Comparison of ENCODE assay signal across 1 cellular context in the genomic region with DNA sequence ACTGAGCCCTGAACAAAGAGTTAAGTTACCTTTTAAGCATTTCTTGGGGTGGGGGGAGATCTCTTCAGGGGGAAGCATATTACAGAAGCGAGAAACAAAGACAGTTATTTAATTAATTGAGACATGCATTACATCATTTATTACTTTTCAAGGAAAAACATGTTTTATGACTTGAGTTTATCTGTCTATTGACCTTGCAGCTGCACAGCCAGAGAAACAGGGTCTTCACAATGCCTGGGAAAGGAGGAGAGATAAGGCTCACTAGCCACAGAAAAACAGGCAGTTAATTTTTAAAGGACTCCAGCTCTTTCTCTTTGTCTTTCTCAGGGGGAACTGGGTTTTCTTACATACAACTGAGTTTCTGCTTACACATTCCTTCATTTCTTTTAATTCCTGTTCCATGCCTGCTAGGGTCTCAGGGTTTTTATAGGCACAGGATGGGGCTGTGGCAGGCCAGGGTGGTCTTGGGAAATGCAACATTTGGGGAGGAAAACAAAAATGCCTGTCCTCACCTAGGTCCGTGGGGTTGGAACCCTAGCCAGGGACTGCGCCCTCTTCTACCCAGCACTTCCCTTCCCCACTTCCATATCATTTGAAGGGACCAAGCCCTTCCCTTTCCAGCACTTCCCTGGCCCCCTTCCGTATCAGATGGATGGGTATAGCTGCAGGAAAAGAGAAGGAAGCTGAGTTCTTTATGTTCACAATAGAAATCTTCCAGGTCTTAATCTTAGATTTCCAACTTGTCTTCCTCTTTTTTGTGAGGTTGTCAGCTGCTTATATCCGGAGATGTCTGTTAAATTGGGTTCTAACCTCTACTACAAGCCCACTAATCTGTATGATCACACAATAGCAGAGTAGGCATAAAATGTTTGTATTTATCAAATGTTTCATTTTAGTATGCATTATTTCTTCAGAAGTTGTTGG.
TF ChIP-seq lines count a peak whose summit lies in the region.

No MANE protein-coding gene starts in this region.

TF ChIP-seq in K562, 482 proteins besides CTCF, POLR2A, EP300 and RAD21 (continued from another document and continues in another):
- TF ChIP-seq, protein P1, sequence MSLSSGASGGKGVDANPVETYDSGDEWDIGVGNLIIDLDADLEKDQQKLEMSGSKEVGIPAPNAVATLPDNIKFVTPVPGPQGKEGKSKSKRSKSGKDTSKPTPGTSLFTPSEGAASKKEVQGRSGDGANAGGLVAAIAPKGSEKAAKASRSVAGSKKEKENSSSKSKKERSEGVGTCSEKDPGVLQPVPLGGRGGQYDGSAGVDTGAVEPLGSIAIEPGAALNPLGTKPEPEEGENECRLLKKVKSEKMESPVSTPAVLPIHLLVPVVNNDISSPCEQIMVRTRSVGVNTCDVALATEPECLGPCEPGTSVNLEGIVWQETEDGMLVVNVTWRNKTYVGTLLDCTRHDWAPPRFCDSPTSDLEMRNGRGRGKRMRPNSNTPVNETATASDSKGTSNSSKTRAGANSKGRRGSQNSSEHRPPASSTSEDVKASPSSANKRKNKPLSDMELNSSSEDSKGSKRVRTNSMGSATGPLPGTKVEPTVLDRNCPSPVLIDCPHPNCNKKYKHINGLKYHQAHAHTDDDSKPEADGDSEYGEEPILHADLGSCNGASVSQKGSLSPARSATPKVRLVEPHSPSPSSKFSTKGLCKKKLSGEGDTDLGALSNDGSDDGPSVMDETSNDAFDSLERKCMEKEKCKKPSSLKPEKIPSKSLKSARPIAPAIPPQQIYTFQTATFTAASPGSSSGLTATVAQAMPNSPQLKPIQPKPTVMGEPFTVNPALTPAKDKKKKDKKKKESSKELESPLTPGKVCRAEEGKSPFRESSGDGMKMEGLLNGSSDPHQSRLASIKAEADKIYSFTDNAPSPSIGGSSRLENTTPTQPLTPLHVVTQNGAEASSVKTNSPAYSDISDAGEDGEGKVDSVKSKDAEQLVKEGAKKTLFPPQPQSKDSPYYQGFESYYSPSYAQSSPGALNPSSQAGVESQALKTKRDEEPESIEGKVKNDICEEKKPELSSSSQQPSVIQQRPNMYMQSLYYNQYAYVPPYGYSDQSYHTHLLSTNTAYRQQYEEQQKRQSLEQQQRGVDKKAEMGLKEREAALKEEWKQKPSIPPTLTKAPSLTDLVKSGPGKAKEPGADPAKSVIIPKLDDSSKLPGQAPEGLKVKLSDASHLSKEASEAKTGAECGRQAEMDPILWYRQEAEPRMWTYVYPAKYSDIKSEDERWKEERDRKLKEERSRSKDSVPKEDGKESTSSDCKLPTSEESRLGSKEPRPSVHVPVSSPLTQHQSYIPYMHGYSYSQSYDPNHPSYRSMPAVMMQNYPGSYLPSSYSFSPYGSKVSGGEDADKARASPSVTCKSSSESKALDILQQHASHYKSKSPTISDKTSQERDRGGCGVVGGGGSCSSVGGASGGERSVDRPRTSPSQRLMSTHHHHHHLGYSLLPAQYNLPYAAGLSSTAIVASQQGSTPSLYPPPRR (CRISPR knock-in tag; IDR thresholded peaks at IDR 0.05; ENCODE audit: borderline replicate concordance), result no peak
- peak; percentile 50; the same call in 1 of the 2 replicates for TF ChIP-seq TEAD4 (IDR thresholded peaks at IDR 0.05; ENCODE audit: low read length)
- TF ChIP-seq TEAD4 (CRISPR knock-in tag; IDR thresholded peaks at IDR 0.05; ENCODE audit: borderline replicate concordance), result no peak
- TF ChIP-seq MEF2D (tag; conservative IDR thresholded peaks at IDR 0.05; ENCODE audit: low read depth), result no peak
- TF ChIP-seq CHD7 (IDR thresholded peaks at IDR 0.05; ENCODE audit: low read depth, low read length), result no peak
- TF ChIP-seq EGR1 (conservative IDR thresholded peaks at IDR 0.05), result no peak
- TF ChIP-seq TRIM28 (IDR thresholded peaks at IDR 0.05), result no peak
- no peak for TF ChIP-seq SNAPC5 (CRISPR knock-in tag; IDR thresholded peaks at IDR 0.05)
- TF ChIP-seq, protein P2, sequence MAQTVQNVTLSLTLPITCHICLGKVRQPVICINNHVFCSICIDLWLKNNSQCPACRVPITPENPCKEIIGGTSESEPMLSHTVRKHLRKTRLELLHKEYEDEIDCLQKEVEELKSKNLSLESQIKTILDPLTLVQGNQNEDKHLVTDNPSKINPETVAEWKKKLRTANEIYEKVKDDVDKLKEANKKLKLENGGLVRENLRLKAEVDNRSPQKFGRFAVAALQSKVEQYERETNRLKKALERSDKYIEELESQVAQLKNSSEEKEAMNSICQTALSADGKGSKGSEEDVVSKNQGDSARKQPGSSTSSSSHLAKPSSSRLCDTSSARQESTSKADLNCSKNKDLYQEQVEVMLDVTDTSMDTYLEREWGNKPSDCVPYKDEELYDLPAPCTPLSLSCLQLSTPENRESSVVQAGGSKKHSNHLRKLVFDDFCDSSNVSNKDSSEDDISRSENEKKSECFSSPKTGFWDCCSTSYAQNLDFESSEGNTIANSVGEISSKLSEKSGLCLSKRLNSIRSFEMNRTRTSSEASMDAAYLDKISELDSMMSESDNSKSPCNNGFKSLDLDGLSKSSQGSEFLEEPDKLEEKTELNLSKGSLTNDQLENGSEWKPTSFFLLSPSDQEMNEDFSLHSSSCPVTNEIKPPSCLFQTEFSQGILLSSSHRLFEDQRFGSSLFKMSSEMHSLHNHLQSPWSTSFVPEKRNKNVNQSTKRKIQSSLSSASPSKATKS (CRISPR knock-in tag; IDR thresholded peaks at IDR 0.05), result no peak
- TF ChIP-seq ZNF780A (CRISPR knock-in tag; IDR thresholded peaks at IDR 0.05), result no peak
- no peak for TF ChIP-seq ZNF717 (CRISPR knock-in tag; IDR thresholded peaks at IDR 0.05)
- TF ChIP-seq RBM15 (IDR thresholded peaks at IDR 0.05; ENCODE audit: insufficient read depth, low read length), result no peak
- no peak for TF ChIP-seq HNRNPK (IDR thresholded peaks at IDR 0.05; ENCODE audit: low read depth, low read length, poor library complexity, severe bottlenecking)
- TF ChIP-seq, protein P3, sequence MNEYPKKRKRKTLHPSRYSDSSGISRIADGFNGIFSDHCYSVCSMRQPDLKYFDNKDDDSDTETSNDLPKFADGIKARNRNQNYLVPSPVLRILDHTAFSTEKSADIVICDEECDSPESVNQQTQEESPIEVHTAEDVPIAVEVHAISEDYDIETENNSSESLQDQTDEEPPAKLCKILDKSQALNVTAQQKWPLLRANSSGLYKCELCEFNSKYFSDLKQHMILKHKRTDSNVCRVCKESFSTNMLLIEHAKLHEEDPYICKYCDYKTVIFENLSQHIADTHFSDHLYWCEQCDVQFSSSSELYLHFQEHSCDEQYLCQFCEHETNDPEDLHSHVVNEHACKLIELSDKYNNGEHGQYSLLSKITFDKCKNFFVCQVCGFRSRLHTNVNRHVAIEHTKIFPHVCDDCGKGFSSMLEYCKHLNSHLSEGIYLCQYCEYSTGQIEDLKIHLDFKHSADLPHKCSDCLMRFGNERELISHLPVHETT (CRISPR knock-in tag; conservative IDR thresholded peaks at IDR 0.05 in 1 of 2, IDR thresholded peaks at IDR 0.05 in 1 of 2), result peak in 1 of 2 experiments; percentile 41; a peak in 2 of 4 replicates
- no peak for TF ChIP-seq ZNF217 (CRISPR knock-in tag; IDR thresholded peaks at IDR 0.05)
- TF ChIP-seq, protein P4, sequence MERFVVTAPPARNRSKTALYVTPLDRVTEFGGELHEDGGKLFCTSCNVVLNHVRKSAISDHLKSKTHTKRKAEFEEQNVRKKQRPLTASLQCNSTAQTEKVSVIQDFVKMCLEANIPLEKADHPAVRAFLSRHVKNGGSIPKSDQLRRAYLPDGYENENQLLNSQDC (CRISPR knock-in tag; IDR thresholded peaks at IDR 0.05), result no peak
- no peak for TF ChIP-seq TCF7L2 (IDR thresholded peaks at IDR 0.05; ENCODE audit: low read depth, low read length)
- no peak for TF ChIP-seq U2AF2 (optimal IDR thresholded peaks at IDR 0.05; ENCODE audit: low read depth, low read length)
- 0 out of 4 replicates have a peak, but pooled peaks of 1 of the 2 experiments have one; percentile 22 for TF ChIP-seq ETV6 (IDR thresholded peaks at IDR 0.05; ENCODE audit: borderline replicate concordance in 1 of 2, low read depth in 2 of 2, low read length in 1 of 2)
- TF ChIP-seq ETV6 (CRISPR knock-in tag; IDR thresholded peaks at IDR 0.05; ENCODE audit: borderline replicate concordance), result no peak
- TF ChIP-seq XRCC4 (IDR thresholded peaks at IDR 0.05; ENCODE audit: extremely low read depth, insufficient read depth, insufficient read length), result no peak
- TF ChIP-seq SIN3B (IDR thresholded peaks at IDR 0.05; ENCODE audit: low read depth), result no peak; the same call in 1 of the 2 replicates
